ENCODE assay signal across 8 cellular contexts in genomic region chr15:75620776-75621536, GRCh38. TPM values are rescaled to one million over a fixed set of nuclear protein-coding genes. Genes with fewer than 3 reads are reported as not detected.
DNase-seq lines count a peak whose midpoint lies in the region; ATAC-seq, FAIRE-seq and TF ChIP-seq lines count a peak whose summit lies in the region.

No MANE protein-coding gene starts in this region.

- H3K4me2 ChIP-seq in HepG2 (ENCODE audit: low read depth, low read length): no peak overlapping the region

- H3K4me1 ChIP-seq in liver (ENCODE audit: control insufficient read depth in 4 of 4, insufficient read depth in 4 of 4, low read length in 3 of 4) (peaks cover 0 to 6% (median under 1%) of the 10 kb centered on the region in 4 donors), HepG2 (ENCODE audit: insufficient read depth, low read length) (no peaks in the 10 kb centered on the region), lung (ENCODE audit: control insufficient read depth in 2 of 2, insufficient read depth in 2 of 2, low read length in 2 of 2) (peaks cover 0 to 1% of the 10 kb centered on the region in 2 donors), vagina (peaks cover 31% of the 10 kb centered on the region)

- DNase-seq in HepG2 (ENCODE audit: low spot score) (no peak), brain microvascular endothelial cell (peak; percentile 90), lung (ENCODE audit: low spot score) (peak; percentile 56), vagina (ENCODE audit: extremely low spot score in 2 of 2) (peak in 1 of 2 donors; percentile 94), NOMO-1 (lab: John Stamatoyannopoulos, UW; ENCODE audit: unreplicated experiment in 2 of 2) (no peak), pons (ENCODE audit: low spot score) (no peak), NCI-H2107 (lab: John Stamatoyannopoulos, UW) (no peak)

- TF ChIP-seq POLR2A in HepG2 (IDR thresholded peaks at IDR 0.05; ENCODE audit: insufficient read depth in 1 of 2, low read depth in 2 of 2, low read length in 2 of 2) (no peak), vagina (IDR thresholded peaks at IDR 0.05) (no peak)

- in situ Hi-C loops in HepG2 (cut with HindIII; ENCODE audit: extremely low pct_ligation_motif_present, low pct_unique_long_range_greater_than_20kb): no loop called here
- in situ Hi-C loops in brain microvascular endothelial cell (cut with HindIII; ENCODE audit: low pct_ligation_motif_present, low sequenced_read_pairs): no loop called here

- POLR2A ChIA-PET in HepG2 (lab: Yijun Ruan, JAX): no interaction called here

- no peak overlapping the region for H2AFZ ChIP-seq in HepG2 (ENCODE audit: low read length)

- CTCF ChIA-PET in HepG2 (lab: Yijun Ruan, JAX; ENCODE audit: low intra/inter-chr PET ratio, low total read pairs): no interaction called here

- no peaks in the 10 kb centered on the region for H3K27me3 ChIP-seq in liver (ENCODE audit: control insufficient read depth in 4 of 4, insufficient read depth in 4 of 4, low read length in 3 of 4)
- H3K27me3 ChIP-seq in HepG2 (ENCODE audit: control insufficient read depth in 1 of 2, insufficient read depth in 2 of 2, low read length in 2 of 2): no peaks in the 10 kb centered on the region; a peak in 1 of 5 replicates
- no peaks in the 10 kb centered on the region for H3K27me3 ChIP-seq in brain microvascular endothelial cell (replicated peaks)
- H3K27me3 ChIP-seq in lung (ENCODE audit: control insufficient read depth, insufficient read depth): no peaks in the 10 kb centered on the region
- no peaks in the 10 kb centered on the region for H3K27me3 ChIP-seq in vagina

- no peak for TF ChIP-seq CTCF in liver (IDR thresholded peaks at IDR 0.05; ENCODE audit: low read depth, low read length, missing input control)
- no peak for TF ChIP-seq CTCF in HepG2 (CRISPR knock-in tag; IDR thresholded peaks at IDR 0.05)
- TF ChIP-seq CTCF in brain microvascular endothelial cell (IDR thresholded peaks at IDR 0.05; ENCODE audit: low read depth, low read length, missing control alignments): peak; percentile 53
- no peak for TF ChIP-seq CTCF in lung (IDR thresholded peaks at IDR 0.05; ENCODE audit: control extremely low read depth, extremely low read depth)
- peak in 1 of 3 experiments; percentile 41 for TF ChIP-seq CTCF in vagina (IDR thresholded peaks at IDR 0.05)

- no peak for TF ChIP-seq RAD21 in liver (IDR thresholded peaks at IDR 0.05)
- no peak for TF ChIP-seq RAD21 in HepG2 (CRISPR knock-in tag; IDR thresholded peaks at IDR 0.05)

- 73% methylated on average over 9 of the region's 9 CpGs for WGBS in liver
- 93% methylated on average over 9 of the region's 9 CpGs for WGBS in HepG2 (ENCODE audit: low lambda C conversion rate)
- 33 to 41% methylated on average over 9 of the region's 9 CpGs for WGBS in lung, 2 donors

- no peaks in the 10 kb centered on the region for H3K79me2 ChIP-seq in HepG2 (ENCODE audit: insufficient read depth, low read length)

- intact Hi-C loops in HepG2 (cut with micrococcal nuclease; ENCODE audit: unreplicated experiment) (no loop called here), vagina (cut with DNase I) (no loop called here)

- no TSS peak for BruUV-seq in HepG2 (replicated peaks; lab: Mats Ljungman, UMichigan)

- H4K20me1 ChIP-seq in HepG2 (ENCODE audit: insufficient read depth, low read length): no peaks in the 10 kb centered on the region

- H3K27ac ChIP-seq in liver (ENCODE audit: low read depth in 1 of 2, low read length in 2 of 2): peak overlapping the region; percentile 32 to 60
- H3K27ac ChIP-seq in HepG2 (ENCODE audit: extremely low read length, insufficient read depth, low read length): no peak overlapping the region
- H3K27ac ChIP-seq in brain microvascular endothelial cell: peak overlapping the region; percentile 97
- peak overlapping the region in 1 of 2 donors; percentile 56 for H3K27ac ChIP-seq in lung (ENCODE audit: low read depth in 1 of 2, low read length in 1 of 2)
- peak overlapping the region; percentile 59 for H3K27ac ChIP-seq in vagina

- no peak for ATAC-seq in HepG2
- peak; percentile 60 for ATAC-seq in lung (ENCODE audit: insufficient read depth, low FRiP score)

- H3K9ac ChIP-seq in liver (ENCODE audit: low read depth in 1 of 2, low read length in 2 of 2) (no peak overlapping the region), HepG2 (ENCODE audit: insufficient read depth, low read depth, low read length) (no peak overlapping the region)

- H3K9me3 ChIP-seq in liver (ENCODE audit: control insufficient read depth in 4 of 4, low read length in 3 of 4): no peaks in the 10 kb centered on the region
- no peaks in the 10 kb centered on the region for H3K9me3 ChIP-seq in HepG2 (ENCODE audit: low read length)
- no peaks in the 10 kb centered on the region for H3K9me3 ChIP-seq in lung (ENCODE audit: control insufficient read depth in 2 of 2, insufficient read depth in 1 of 2, low read length in 1 of 2)
- H3K9me3 ChIP-seq in vagina: no peaks in the 10 kb centered on the region

- no peak for FAIRE-seq in HepG2 (lab: Jason Lieb, UNC)

- TF ChIP-seq EP300 in HepG2 (IDR thresholded peaks at IDR 0.05; ENCODE audit: low read depth in 2 of 2, low read length in 2 of 2): no peak
- no peak for TF ChIP-seq EP300 in HepG2 (CRISPR knock-in tag; IDR thresholded peaks at IDR 0.05; ENCODE audit: borderline replicate concordance)

- H3K4me3 ChIP-seq in liver (ENCODE audit: low read depth in 1 of 3, low read length in 3 of 3) (no peak overlapping the region), HepG2 (replicated peaks in 1 of 3; ENCODE audit: insufficient read depth in 1 of 3, low read depth in 2 of 3, low read length in 3 of 3) (no peak overlapping the region), brain microvascular endothelial cell (ENCODE audit: low read depth, low read length) (peak overlapping the region; percentile 36), lung (no peak overlapping the region), vagina (peak overlapping the region in 1 of 2 donors; percentile 5)

- peaks cover 12 to 35% (median 32%) of the 10 kb centered on the region in 4 donors for H3K36me3 ChIP-seq in liver (ENCODE audit: control insufficient read depth in 4 of 4, insufficient read depth in 3 of 4, low read depth in 1 of 4, low read length in 3 of 4)
- peaks cover 6 to 25% of the 10 kb centered on the region in 2 experiments for H3K36me3 ChIP-seq in HepG2 (replicated peaks in 1 of 2; ENCODE audit: control insufficient read depth in 1 of 2, insufficient read depth in 2 of 2, low read length in 2 of 2)
- peaks cover 36% of the 10 kb centered on the region for H3K36me3 ChIP-seq in brain microvascular endothelial cell (replicated peaks)
- peaks cover 19 to 24% of the 10 kb centered on the region in 2 donors for H3K36me3 ChIP-seq in lung (ENCODE audit: control insufficient read depth in 2 of 2, insufficient read depth in 2 of 2, low read length in 2 of 2)
- peaks cover 0 to 37% of the 10 kb centered on the region in 2 donors for H3K36me3 ChIP-seq in vagina

RNA-seq across cellular contexts. Expression of gene SNUPN, which starts 4.6 kb away (rescaled TPM):
- total RNA-seq in liver: 10 to 100 TPM in 1 of 2 donors, 1 to 10 TPM in 1; 7.8 to 11.4 TPM
- 10 to 100 TPM; 12.8 to 13.2 TPM for polyA plus RNA-seq in liver
- total RNA-seq in HepG2 (2016; rRNA removed; fragmentation: Illumina TruSeq; extraction: Trizol): 16.4 and 18.3 TPM in 2 replicates
- total RNA-seq in HepG2 (2016; cell fraction: cytosol; rRNA removed; fragmentation: Illumina TruSeq; extraction: Trizol; ENCODE audit: low read depth): 6.8 and 7.2 TPM in 2 replicates
- 15.6 and 16.3 TPM in 2 replicates for total RNA-seq in HepG2 (2016; cell fraction: insoluble cytoplasmic fraction; rRNA removed; fragmentation: Illumina TruSeq; extraction: Trizol)
- total RNA-seq in HepG2 (2016; cell fraction: membrane; rRNA removed; fragmentation: Illumina TruSeq; extraction: Trizol): 12.1 and 13.5 TPM in 2 replicates
- total RNA-seq in HepG2 (2016; cell fraction: nucleus; rRNA removed; fragmentation: Illumina TruSeq; extraction: Trizol): 6.7 and 7.2 TPM in 2 replicates
- polyA plus RNA-seq in HepG2 (2011; rRNA removed): 7.6 and 9.0 TPM in 2 replicates
- polyA plus RNA-seq in HepG2 (2011; cell fraction: cytosol; rRNA removed): 6.7 and 7.3 TPM in 2 replicates
- polyA plus RNA-seq in HepG2 (2011; cell fraction: nucleus; rRNA removed): 4.2 and 4.4 TPM in 2 replicates
- 6.0 and 8.6 TPM in 2 replicates for polyA plus RNA-seq in HepG2 (2012)
- 4.4 and 6.8 TPM in 2 replicates for polyA plus RNA-seq in HepG2 (2016; cell fraction: cytosol; fragmentation: Illumina TruSeq; extraction: Trizol; ENCODE audit: low read depth)
- polyA plus RNA-seq in HepG2 (2016; cell fraction: insoluble cytoplasmic fraction; fragmentation: Illumina TruSeq; extraction: Trizol; ENCODE audit: low read depth): 19.3 and 20.4 TPM in 2 replicates
- polyA plus RNA-seq in HepG2 (2016; cell fraction: membrane; fragmentation: Illumina TruSeq; extraction: Trizol; ENCODE audit: low read depth): 8.3 and 9.4 TPM in 2 replicates
- polyA plus RNA-seq in HepG2 (2016; cell fraction: nucleus; fragmentation: Illumina TruSeq; extraction: Trizol; ENCODE audit: insufficient read depth, low read depth): 10.9 and 12.9 TPM in 2 replicates
- 5.9 and 26.5 TPM in 2 replicates for polyA minus RNA-seq in HepG2 (2011; rRNA and poly(A)+ RNA removed; ENCODE audit: low replicate concordance)
- polyA minus RNA-seq in HepG2 (2011; cell fraction: cytosol; rRNA and poly(A)+ RNA removed): 4.9 and 5.9 TPM in 2 replicates
- 8.1 and 9.9 TPM in 2 replicates for polyA minus RNA-seq in HepG2 (2011; cell fraction: nucleus; rRNA and poly(A)+ RNA removed)
- total RNA-seq in lung: 10 to 100 TPM; 19.1 to 22.9 TPM
- 10 to 100 TPM; 19.3 to 24.6 TPM for polyA plus RNA-seq in lung
- total RNA-seq in vagina: 21.9 TPM

RNA-seq across cellular contexts. Expression of gene IMP3, which starts 19.1 kb away (rescaled TPM):
- 10 to 100 TPM; 45.2 to 84.4 TPM for total RNA-seq in liver
- polyA plus RNA-seq in liver: 10 to 100 TPM; 54.7 to 94.8 TPM
- total RNA-seq in HepG2 (2016; rRNA removed; fragmentation: Illumina TruSeq; extraction: Trizol): 143 and 165 TPM in 2 replicates
- total RNA-seq in HepG2 (2016; cell fraction: cytosol; rRNA removed; fragmentation: Illumina TruSeq; extraction: Trizol; ENCODE audit: low read depth): 53.3 and 58.3 TPM in 2 replicates
- total RNA-seq in HepG2 (2016; cell fraction: insoluble cytoplasmic fraction; rRNA removed; fragmentation: Illumina TruSeq; extraction: Trizol): 140 and 190 TPM in 2 replicates
- 89.4 and 101 TPM in 2 replicates for total RNA-seq in HepG2 (2016; cell fraction: membrane; rRNA removed; fragmentation: Illumina TruSeq; extraction: Trizol)
- 53.0 and 64.9 TPM in 2 replicates for total RNA-seq in HepG2 (2016; cell fraction: nucleus; rRNA removed; fragmentation: Illumina TruSeq; extraction: Trizol)
- polyA plus RNA-seq in HepG2 (2011; rRNA removed): 38.3 and 40.4 TPM in 2 replicates
- polyA plus RNA-seq in HepG2 (2011; cell fraction: cytosol; rRNA removed): 55.6 and 80.6 TPM in 2 replicates
- polyA plus RNA-seq in HepG2 (2011; cell fraction: nucleus; rRNA removed): 36.4 and 36.8 TPM in 2 replicates
- 33.6 and 51.6 TPM in 2 replicates for polyA plus RNA-seq in HepG2 (2012)
- polyA plus RNA-seq in HepG2 (2016; cell fraction: cytosol; fragmentation: Illumina TruSeq; extraction: Trizol; ENCODE audit: low read depth): 32.6 and 40.1 TPM in 2 replicates
- 146 and 162 TPM in 2 replicates for polyA plus RNA-seq in HepG2 (2016; cell fraction: insoluble cytoplasmic fraction; fragmentation: Illumina TruSeq; extraction: Trizol; ENCODE audit: low read depth)
- 51.8 and 60.0 TPM in 2 replicates for polyA plus RNA-seq in HepG2 (2016; cell fraction: membrane; fragmentation: Illumina TruSeq; extraction: Trizol; ENCODE audit: low read depth)
- 76.9 and 83.4 TPM in 2 replicates for polyA plus RNA-seq in HepG2 (2016; cell fraction: nucleus; fragmentation: Illumina TruSeq; extraction: Trizol; ENCODE audit: insufficient read depth, low read depth)
- 38.2 and 47.6 TPM in 2 replicates for polyA minus RNA-seq in HepG2 (2011; rRNA and poly(A)+ RNA removed; ENCODE audit: low replicate concordance)
- polyA minus RNA-seq in HepG2 (2011; cell fraction: cytosol; rRNA and poly(A)+ RNA removed): 32.0 and 35.4 TPM in 2 replicates
- polyA minus RNA-seq in HepG2 (2011; cell fraction: nucleus; rRNA and poly(A)+ RNA removed): 17.8 and 21.0 TPM in 2 replicates
- 10 to 100 TPM; 34.2 to 66.8 TPM for total RNA-seq in lung
- 10 to 100 TPM; 73.4 to 78.4 TPM for polyA plus RNA-seq in lung
- 109 TPM for total RNA-seq in vagina

RNA-seq across cellular contexts. Expression of gene SNX33, which starts 26.8 kb away (rescaled TPM):
- 10 to 100 TPM in 1 of 2 donors, 1 to 10 TPM in 1; 7.1 to 10.8 TPM for total RNA-seq in liver
- polyA plus RNA-seq in liver: 10 to 100 TPM in 1 of 2 donors, 1 to 10 TPM in 1; 8.0 to 10.3 TPM
- 10.8 and 11.0 TPM in 2 replicates for total RNA-seq in HepG2 (2016; rRNA removed; fragmentation: Illumina TruSeq; extraction: Trizol)
- 0.71 and 0.91 TPM in 2 replicates for total RNA-seq in HepG2 (2016; cell fraction: cytosol; rRNA removed; fragmentation: Illumina TruSeq; extraction: Trizol; ENCODE audit: low read depth)
- total RNA-seq in HepG2 (2016; cell fraction: insoluble cytoplasmic fraction; rRNA removed; fragmentation: Illumina TruSeq; extraction: Trizol): 7.9 and 10.3 TPM in 2 replicates
- total RNA-seq in HepG2 (2016; cell fraction: membrane; rRNA removed; fragmentation: Illumina TruSeq; extraction: Trizol): 3.9 and 4.8 TPM in 2 replicates
- total RNA-seq in HepG2 (2016; cell fraction: nucleus; rRNA removed; fragmentation: Illumina TruSeq; extraction: Trizol): 10.1 and 11.4 TPM in 2 replicates
- 11.6 and 18.9 TPM in 2 replicates for polyA plus RNA-seq in HepG2 (2011; rRNA removed)
- polyA plus RNA-seq in HepG2 (2011; cell fraction: cytosol; rRNA removed): 9.3 and 11.8 TPM in 2 replicates
- 50.4 and 52.6 TPM in 2 replicates for polyA plus RNA-seq in HepG2 (2011; cell fraction: nucleus; rRNA removed)
- polyA plus RNA-seq in HepG2 (2012): 12.7 and 13.6 TPM in 2 replicates
- 0.63 and 0.86 TPM in 2 replicates for polyA plus RNA-seq in HepG2 (2016; cell fraction: cytosol; fragmentation: Illumina TruSeq; extraction: Trizol; ENCODE audit: low read depth)
- polyA plus RNA-seq in HepG2 (2016; cell fraction: insoluble cytoplasmic fraction; fragmentation: Illumina TruSeq; extraction: Trizol; ENCODE audit: low read depth): 9.7 and 12.3 TPM in 2 replicates
- polyA plus RNA-seq in HepG2 (2016; cell fraction: membrane; fragmentation: Illumina TruSeq; extraction: Trizol; ENCODE audit: low read depth): 2.5 and 3.6 TPM in 2 replicates
- 19.1 and 19.2 TPM in 2 replicates for polyA plus RNA-seq in HepG2 (2016; cell fraction: nucleus; fragmentation: Illumina TruSeq; extraction: Trizol; ENCODE audit: insufficient read depth, low read depth)
- polyA minus RNA-seq in HepG2 (2011; rRNA and poly(A)+ RNA removed; ENCODE audit: low replicate concordance): 26.7 and 38.9 TPM in 2 replicates
- polyA minus RNA-seq in HepG2 (2011; cell fraction: cytosol; rRNA and poly(A)+ RNA removed): 13.9 and 19.9 TPM in 2 replicates
- 21.4 and 25.6 TPM in 2 replicates for polyA minus RNA-seq in HepG2 (2011; cell fraction: nucleus; rRNA and poly(A)+ RNA removed)
- 10 to 100 TPM; 16.7 to 23.5 TPM for total RNA-seq in lung
- polyA plus RNA-seq in lung: 10 to 100 TPM; 13.6 to 19.3 TPM
- total RNA-seq in vagina: 23.6 TPM

RNA-seq across cellular contexts. Expression of gene PTPN9, which starts 41.8 kb away (rescaled TPM):
- total RNA-seq in liver (10 to 100 TPM in 1 of 2 donors, 1 to 10 TPM in 1; 8.4 to 14.1 TPM), HepG2 (2016; rRNA removed; fragmentation: Illumina TruSeq; extraction: Trizol) (16.5 and 16.6 TPM in 2 replicates), lung (10 to 100 TPM; 24.1 to 32.4 TPM), vagina (18.2 TPM)
- polyA plus RNA-seq in liver (1 to 10 TPM; 5.4 to 6.6 TPM), HepG2 (2011; rRNA removed) (19.9 and 21.3 TPM in 2 replicates), lung (10 to 100 TPM in 1 of 2 donors, 1 to 10 TPM in 1; 7.1 to 15.6 TPM)
- total RNA-seq in HepG2 (2016; cell fraction: cytosol; rRNA removed; fragmentation: Illumina TruSeq; extraction: Trizol; ENCODE audit: low read depth): 12.9 and 15.6 TPM in 2 replicates
- 16.3 and 17.5 TPM in 2 replicates for total RNA-seq in HepG2 (2016; cell fraction: insoluble cytoplasmic fraction; rRNA removed; fragmentation: Illumina TruSeq; extraction: Trizol)
- total RNA-seq in HepG2 (2016; cell fraction: membrane; rRNA removed; fragmentation: Illumina TruSeq; extraction: Trizol): 20.4 and 21.9 TPM in 2 replicates
- total RNA-seq in HepG2 (2016; cell fraction: nucleus; rRNA removed; fragmentation: Illumina TruSeq; extraction: Trizol): 11.6 and 14.4 TPM in 2 replicates
- 21.8 and 22.9 TPM in 2 replicates for polyA plus RNA-seq in HepG2 (2011; cell fraction: cytosol; rRNA removed)
- polyA plus RNA-seq in HepG2 (2011; cell fraction: nucleus; rRNA removed): 12.9 and 15.1 TPM in 2 replicates
- polyA plus RNA-seq in HepG2 (2012): 13.3 and 14.1 TPM in 2 replicates
- polyA plus RNA-seq in HepG2 (2016; cell fraction: cytosol; fragmentation: Illumina TruSeq; extraction: Trizol; ENCODE audit: low read depth): 5.8 and 6.2 TPM in 2 replicates
- polyA plus RNA-seq in HepG2 (2016; cell fraction: insoluble cytoplasmic fraction; fragmentation: Illumina TruSeq; extraction: Trizol; ENCODE audit: low read depth): 16.3 and 19.5 TPM in 2 replicates
- 14.9 and 15.7 TPM in 2 replicates for polyA plus RNA-seq in HepG2 (2016; cell fraction: membrane; fragmentation: Illumina TruSeq; extraction: Trizol; ENCODE audit: low read depth)
- polyA plus RNA-seq in HepG2 (2016; cell fraction: nucleus; fragmentation: Illumina TruSeq; extraction: Trizol; ENCODE audit: insufficient read depth, low read depth): 13.5 and 15.4 TPM in 2 replicates
- polyA minus RNA-seq in HepG2 (2011; rRNA and poly(A)+ RNA removed; ENCODE audit: low replicate concordance): 75.2 and 86.3 TPM in 2 replicates
- 11.8 and 13.8 TPM in 2 replicates for polyA minus RNA-seq in HepG2 (2011; cell fraction: cytosol; rRNA and poly(A)+ RNA removed)
- 13.6 and 20.1 TPM in 2 replicates for polyA minus RNA-seq in HepG2 (2011; cell fraction: nucleus; rRNA and poly(A)+ RNA removed)

Comparison
In these comparisons a context has a peak if more than half of its experiments do, and no peak if none do; other contexts are left out.
1. DNase-seq: peak in brain microvascular endothelial cell (single experiment) and lung (single experiment); none in HepG2 (single experiment), NOMO-1 (0 of 2), pons (single experiment) and NCI-H2107 (single experiment).